ENCODE assay signal across 1 cellular context in the genomic region with DNA sequence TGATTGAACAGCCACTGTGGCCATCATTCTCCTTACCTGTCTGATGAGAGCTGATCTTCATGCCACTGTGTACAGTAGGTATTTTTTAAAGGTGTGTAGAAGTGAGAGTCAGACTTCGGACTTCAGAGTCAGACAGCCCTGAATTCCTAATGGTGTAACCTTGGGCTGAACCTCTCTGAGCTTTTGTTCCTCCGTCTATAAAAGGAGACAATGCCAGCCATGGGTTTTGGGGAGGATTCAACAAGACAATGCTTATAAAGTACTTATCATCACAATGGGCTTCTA.
TF ChIP-seq lines count a peak whose summit lies in the region.

No MANE protein-coding gene starts in this region.

TF ChIP-seq in GM23338, 12 proteins besides CTCF, POLR2A, EP300 and RAD21 (continued from another document):
- TF ChIP-seq EZH2phosphoT487 (IDR thresholded peaks at IDR 0.05; ENCODE audit: unreplicated experiment) (no peak), ZNF331 (CRISPR knock-in tag; IDR thresholded peaks at IDR 0.05; ENCODE audit: low read depth) (no peak), REST (IDR thresholded peaks at IDR 0.05; ENCODE audit: unreplicated experiment) (no peak)
- TF ChIP-seq, protein P1, sequence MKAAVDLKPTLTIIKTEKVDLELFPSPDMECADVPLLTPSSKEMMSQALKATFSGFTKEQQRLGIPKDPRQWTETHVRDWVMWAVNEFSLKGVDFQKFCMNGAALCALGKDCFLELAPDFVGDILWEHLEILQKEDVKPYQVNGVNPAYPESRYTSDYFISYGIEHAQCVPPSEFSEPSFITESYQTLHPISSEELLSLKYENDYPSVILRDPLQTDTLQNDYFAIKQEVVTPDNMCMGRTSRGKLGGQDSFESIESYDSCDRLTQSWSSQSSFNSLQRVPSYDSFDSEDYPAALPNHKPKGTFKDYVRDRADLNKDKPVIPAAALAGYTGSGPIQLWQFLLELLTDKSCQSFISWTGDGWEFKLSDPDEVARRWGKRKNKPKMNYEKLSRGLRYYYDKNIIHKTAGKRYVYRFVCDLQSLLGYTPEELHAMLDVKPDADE (IDR thresholded peaks at IDR 0.05) = no peak
